14 cellular contexts compared by ENCODE assay signal in the genomic region with DNA sequence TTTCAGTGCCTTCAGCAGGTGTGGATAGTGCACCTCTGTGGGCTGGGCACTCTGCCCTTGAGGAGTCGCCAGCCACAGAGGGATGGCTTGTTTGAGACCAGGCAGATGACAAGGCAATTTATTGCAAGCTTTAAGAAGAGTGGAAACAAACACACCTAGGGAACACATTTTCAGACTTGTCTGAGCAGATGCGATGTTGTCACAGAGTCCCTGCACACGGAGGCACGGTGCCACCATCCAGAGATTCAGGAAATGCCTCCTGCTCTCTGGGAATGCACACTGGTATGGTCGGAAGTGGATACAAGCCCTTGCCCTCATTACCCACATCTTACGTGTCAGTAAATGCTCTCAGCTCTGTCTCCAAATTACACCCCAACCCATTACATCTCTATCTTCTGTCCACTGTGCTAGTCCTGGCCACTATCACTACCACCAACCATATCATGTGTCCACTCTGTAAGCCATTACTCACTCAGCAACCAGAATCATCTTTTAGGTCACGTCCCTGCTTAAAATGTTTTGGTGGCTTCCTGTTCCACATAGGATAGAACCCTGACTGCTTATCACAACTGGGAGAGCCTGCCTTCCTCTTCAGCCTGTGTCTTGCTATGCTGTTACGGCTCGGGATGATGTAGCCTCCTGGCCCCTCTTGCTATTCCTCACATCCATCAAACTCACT.
"Had no signal": no experiment of that assay in that cellular context is flagged by ENCODE, and none has a peak within 500 bp of the region (broad histone marks: within the 10 kb centered on the region; RNA-seq: fewer than 3 reads in every experiment).

No MANE protein-coding gene starts in this region.

- H3K4me3 ChIP-seq: body of pancreas, coronary artery, lower lobe of right lung, ovary, transverse colon had no signal

- H3K9me3 Mint-ChIP-seq: activated CD4-positive, alpha-beta T cell treated with anti-CD3 and anti-CD28 coated beads, Interleukin-2, amount 10 ng/mL, durations not matched to agents 24 days and 14 days; activated CD8-positive, alpha-beta T cell treated with anti-CD3 and anti-CD28 coated beads for 36 hours; activated T-cell treated with anti-CD3 and anti-CD28 coated beads, Interleukin-2, amount 50 U/mL, for 24 hours; central memory CD8-positive, alpha-beta T cell; naive thymus-derived CD8-positive, alpha-beta T cell; T-cell had no signal

- H3K4me3 Mint-ChIP-seq: activated CD4-positive, alpha-beta T cell treated with anti-CD3 and anti-CD28 coated beads, Interleukin-2, amount 10 ng/mL, durations not matched to agents 24 days and 14 days; activated CD8-positive, alpha-beta T cell treated with anti-CD3 and anti-CD28 coated beads for 36 hours; activated naive CD4-positive, alpha-beta T cell treated with anti-CD3 and anti-CD28 coated beads for 36 hours; activated T-cell treated with anti-CD3 and anti-CD28 coated beads, Interleukin-2, amount 50 U/mL, for 24 hours; central memory CD8-positive, alpha-beta T cell; naive thymus-derived CD8-positive, alpha-beta T cell; T-cell had no signal

- H3K27me3 ChIP-seq: body of pancreas, ovary, transverse colon had no signal

- H3K36me3 Mint-ChIP-seq: naive thymus-derived CD8-positive, alpha-beta T cell; T-cell had no signal

- DNase-seq: activated CD4-positive, alpha-beta T cell treated with anti-CD3 and anti-CD28 coated beads, Interleukin-2, amount 10 ng/mL, durations not matched to agents 24 days and 14 days; activated CD8-positive, alpha-beta T cell treated with anti-CD3 and anti-CD28 coated beads for 36 hours; activated naive CD4-positive, alpha-beta T cell treated with anti-CD3 and anti-CD28 coated beads for 36 hours; activated T-cell treated with anti-CD3 and anti-CD28 coated beads, Interleukin-2, amount 50 U/mL, for 24 hours; body of pancreas; lower lobe of right lung; naive thymus-derived CD8-positive, alpha-beta T cell; ovary; stimulated activated naive CD4-positive, alpha-beta T cell treated with Interleukin-2 at 50 U/mL for 16 hours; T-cell; T-helper 9 cell; transverse colon had no signal

- H3K27ac Mint-ChIP-seq: activated CD4-positive, alpha-beta T cell treated with anti-CD3 and anti-CD28 coated beads, Interleukin-2, amount 10 ng/mL, durations not matched to agents 24 days and 14 days; activated CD8-positive, alpha-beta T cell treated with anti-CD3 and anti-CD28 coated beads for 36 hours; activated naive CD4-positive, alpha-beta T cell treated with anti-CD3 and anti-CD28 coated beads for 36 hours; activated T-cell treated with anti-CD3 and anti-CD28 coated beads, Interleukin-2, amount 50 U/mL, for 24 hours; T-cell had no signal

- H3K9me3 ChIP-seq: body of pancreas, lower lobe of right lung, ovary, transverse colon had no signal

- H3K4me1 ChIP-seq: body of pancreas, transverse colon had no signal

- H3K36me3 ChIP-seq: lower lobe of right lung, ovary, transverse colon had no signal

- ATAC-seq: activated CD8-positive, alpha-beta T cell treated with anti-CD3 and anti-CD28 coated beads for 36 hours; body of pancreas; naive thymus-derived CD8-positive, alpha-beta T cell; T-cell had no signal

- H3K27ac ChIP-seq: body of pancreas, coronary artery, lower lobe of right lung, ovary, transverse colon had no signal

- H3K27me3 Mint-ChIP-seq: activated CD4-positive, alpha-beta T cell treated with anti-CD3 and anti-CD28 coated beads, Interleukin-2, amount 10 ng/mL, durations not matched to agents 24 days and 14 days; activated CD8-positive, alpha-beta T cell treated with anti-CD3 and anti-CD28 coated beads for 36 hours; activated T-cell treated with anti-CD3 and anti-CD28 coated beads, Interleukin-2, amount 50 U/mL, for 24 hours; central memory CD8-positive, alpha-beta T cell; naive thymus-derived CD8-positive, alpha-beta T cell; T-cell had no signal
